ENCODE assay signal across 3 cellular contexts in the genomic region with DNA sequence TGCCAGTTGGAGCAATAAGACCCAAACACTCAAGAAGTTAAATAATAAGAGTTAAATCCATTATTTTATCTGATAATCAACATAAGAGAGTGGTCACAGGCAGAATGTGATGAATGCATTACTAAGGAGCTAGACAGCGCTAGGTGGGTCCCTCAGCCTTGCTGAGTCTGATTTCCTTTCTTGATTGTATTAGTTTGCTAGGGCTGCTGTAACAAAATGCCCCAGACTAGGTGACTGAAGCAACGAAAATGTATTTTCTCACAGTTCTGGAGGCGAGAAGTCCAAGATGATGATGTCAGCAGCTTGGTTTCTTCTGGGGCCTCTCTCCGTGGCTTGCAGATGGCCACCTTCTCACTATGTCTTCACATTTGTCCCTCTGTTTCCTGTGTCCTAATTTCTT.
TF ChIP-seq lines count a peak whose summit lies in the region.

No MANE protein-coding gene starts in this region.

TF ChIP-seq in HepG2, 621 proteins besides CTCF, POLR2A, EP300 and RAD21:
- TF ChIP-seq, protein P1, sequence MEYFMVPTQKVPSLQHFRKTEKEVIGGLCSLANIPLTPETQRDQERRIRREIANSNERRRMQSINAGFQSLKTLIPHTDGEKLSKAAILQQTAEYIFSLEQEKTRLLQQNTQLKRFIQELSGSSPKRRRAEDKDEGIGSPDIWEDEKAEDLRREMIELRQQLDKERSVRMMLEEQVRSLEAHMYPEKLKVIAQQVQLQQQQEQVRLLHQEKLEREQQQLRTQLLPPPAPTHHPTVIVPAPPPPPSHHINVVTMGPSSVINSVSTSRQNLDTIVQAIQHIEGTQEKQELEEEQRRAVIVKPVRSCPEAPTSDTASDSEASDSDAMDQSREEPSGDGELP (IDR thresholded peaks at IDR 0.05; ENCODE audit: borderline replicate concordance, low read depth): no peak
- TF ChIP-seq ZNF317 (CRISPR knock-in tag; IDR thresholded peaks at IDR 0.05) (no peak), ZNF12 (CRISPR knock-in tag; IDR thresholded peaks at IDR 0.05) (peak; percentile 91)

TF ChIP-seq in IMR-90, 13 proteins besides CTCF, POLR2A, EP300 and RAD21:
- TF ChIP-seq, protein P2, sequence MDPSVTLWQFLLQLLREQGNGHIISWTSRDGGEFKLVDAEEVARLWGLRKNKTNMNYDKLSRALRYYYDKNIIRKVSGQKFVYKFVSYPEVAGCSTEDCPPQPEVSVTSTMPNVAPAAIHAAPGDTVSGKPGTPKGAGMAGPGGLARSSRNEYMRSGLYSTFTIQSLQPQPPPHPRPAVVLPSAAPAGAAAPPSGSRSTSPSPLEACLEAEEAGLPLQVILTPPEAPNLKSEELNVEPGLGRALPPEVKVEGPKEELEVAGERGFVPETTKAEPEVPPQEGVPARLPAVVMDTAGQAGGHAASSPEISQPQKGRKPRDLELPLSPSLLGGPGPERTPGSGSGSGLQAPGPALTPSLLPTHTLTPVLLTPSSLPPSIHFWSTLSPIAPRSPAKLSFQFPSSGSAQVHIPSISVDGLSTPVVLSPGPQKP (IDR thresholded peaks at IDR 0.05; ENCODE audit: borderline replicate concordance, low read depth, low read length): no peak
- TF ChIP-seq MXI1 (IDR thresholded peaks at IDR 0.05; ENCODE audit: borderline replicate concordance, low read depth, low read length) (no peak), CHD1 (IDR thresholded peaks at IDR 0.05; ENCODE audit: low read depth, low read length) (no peak), SMC3 (IDR thresholded peaks at IDR 0.05; ENCODE audit: low read depth, low read length) (no peak), NFE2L2 (IDR thresholded peaks at IDR 0.05; ENCODE audit: low read depth, low read length) (no peak), MAFK (IDR thresholded peaks at IDR 0.05; ENCODE audit: low read depth, low read length) (no peak), RFX5 (IDR thresholded peaks at IDR 0.05; ENCODE audit: low read depth, low read length) (no peak), FOS (IDR thresholded peaks at IDR 0.05; ENCODE audit: low read depth, low read length) (no peak), BHLHE40 (IDR thresholded peaks at IDR 0.05; ENCODE audit: low read depth, low read length) (no peak), RCOR1 (IDR thresholded peaks at IDR 0.05; ENCODE audit: insufficient replicate concordance, low read length) (no peak), CEBPB (IDR thresholded peaks at IDR 0.05; ENCODE audit: low read depth, low read length) (no peak), MAZ (IDR thresholded peaks at IDR 0.05; ENCODE audit: borderline replicate concordance, low read depth, low read length) (no peak)
- TF ChIP-seq, protein P3, sequence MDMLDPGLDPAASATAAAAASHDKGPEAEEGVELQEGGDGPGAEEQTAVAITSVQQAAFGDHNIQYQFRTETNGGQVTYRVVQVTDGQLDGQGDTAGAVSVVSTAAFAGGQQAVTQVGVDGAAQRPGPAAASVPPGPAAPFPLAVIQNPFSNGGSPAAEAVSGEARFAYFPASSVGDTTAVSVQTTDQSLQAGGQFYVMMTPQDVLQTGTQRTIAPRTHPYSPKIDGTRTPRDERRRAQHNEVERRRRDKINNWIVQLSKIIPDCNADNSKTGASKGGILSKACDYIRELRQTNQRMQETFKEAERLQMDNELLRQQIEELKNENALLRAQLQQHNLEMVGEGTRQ (IDR thresholded peaks at IDR 0.05; ENCODE audit: low read depth, low read length): no peak

TF ChIP-seq in K562, 482 proteins besides CTCF, POLR2A, EP300 and RAD21:
- TF ChIP-seq NONO (IDR thresholded peaks at IDR 0.05; ENCODE audit: low read depth in 2 of 2, low read length in 1 of 2) (no peak), ZNF12 (CRISPR knock-in tag; IDR thresholded peaks at IDR 0.05) (peak; percentile 95), MTA2 (IDR thresholded peaks at IDR 0.05; ENCODE audit: low read depth) (no peak), EHMT2 (IDR thresholded peaks at IDR 0.05) (no peak), MED1 (CRISPR knock-in tag; IDR thresholded peaks at IDR 0.05; ENCODE audit: borderline replicate concordance) (no peak)
- TF ChIP-seq, protein P4, sequence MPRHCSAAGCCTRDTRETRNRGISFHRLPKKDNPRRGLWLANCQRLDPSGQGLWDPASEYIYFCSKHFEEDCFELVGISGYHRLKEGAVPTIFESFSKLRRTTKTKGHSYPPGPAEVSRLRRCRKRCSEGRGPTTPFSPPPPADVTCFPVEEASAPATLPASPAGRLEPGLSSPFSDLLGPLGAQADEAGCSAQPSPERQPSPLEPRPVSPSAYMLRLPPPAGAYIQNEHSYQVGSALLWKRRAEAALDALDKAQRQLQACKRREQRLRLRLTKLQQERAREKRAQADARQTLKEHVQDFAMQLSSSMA (CRISPR knock-in tag; IDR thresholded peaks at IDR 0.05): no peak
TF ChIP-seq in K562: peak in this region for 1.
